In genomic region chr11:102974552-102975280, GRCh38 we compare ENCODE assay signal across 14 cellular contexts. TPM values are rescaled to one million over a fixed set of nuclear protein-coding genes. Genes with fewer than 3 reads are reported as not detected.
DNase-seq lines count a peak whose midpoint lies in the region; ATAC-seq and TF ChIP-seq lines count a peak whose summit lies in the region.
"Had no signal": no experiment of that assay in that cellular context is flagged by ENCODE, and none has a peak within 500 bp of the region (broad histone marks: within the 10 kb centered on the region; RNA-seq: fewer than 3 reads in every experiment).

No MANE protein-coding gene starts in this region.

- no peaks in the 10 kb centered on the region for H3K79me2 ChIP-seq in fibroblast of lung (ENCODE audit: control insufficient read depth, insufficient read depth, low read length)

- DNase-seq in HCEC 1CT (peak; percentile 71), SJSA1 (ENCODE audit: low read depth in 1 of 2, low spot score in 2 of 2) (peak; percentile 43 to 49), fibroblast of lung (ENCODE audit: low read depth in 2 of 2) (peak; percentile 64 to 92), UCSD-AML1 (lab: John Stamatoyannopoulos, UW; ENCODE audit: unreplicated experiment) (no peak), NCI-H1105 treated with DMSO at 0.1 percent for 48 hours (lab: John Stamatoyannopoulos, UW) (no peak)
- DNase-seq in activated naive CD4-positive, alpha-beta T cell treated with anti-CD3 and anti-CD28 coated beads, Interleukin-2, amount 50 U/mL, for 16 hours = no peak
- DNase-seq: activated CD8-positive, alpha-beta T cell treated with anti-CD3 and anti-CD28 coated beads for 36 hours; erythroblast; NCI-H1436; NCI-H524 had no signal

- H4K20me1 ChIP-seq in fibroblast of lung (ENCODE audit: control insufficient read depth, extremely low read depth, insufficient read depth, low read length) = no peaks in the 10 kb centered on the region

- no peak overlapping the region for H3K9ac ChIP-seq in fibroblast of lung (ENCODE audit: insufficient read depth, low read length)
- H3K9ac ChIP-seq in skeletal muscle satellite cell (ENCODE audit: low read depth, low read length) = no peak overlapping the region
- H3K9ac ChIP-seq: neural progenitor cell had no signal

- H3K4me2 ChIP-seq in fibroblast of lung (ENCODE audit: extremely low read depth, insufficient read depth, low read length) (peak overlapping the region; percentile 11), skeletal muscle satellite cell (ENCODE audit: low read length) (peak overlapping the region; percentile 63)
- H3K4me2 ChIP-seq: neural progenitor cell had no signal

- H2AFZ ChIP-seq in fibroblast of lung (ENCODE audit: low read length) = no peak overlapping the region
- H2AFZ ChIP-seq: neural progenitor cell had no signal

- H3K4me3 ChIP-seq in SJSA1 (no peak overlapping the region), fibroblast of lung (replicated peaks in 1 of 4; ENCODE audit: control extremely low read depth in 1 of 4, insufficient read depth in 1 of 4, low read depth in 3 of 4, low read length in 4 of 4) (no peak overlapping the region), skeletal muscle satellite cell (ENCODE audit: low read length) (no peak overlapping the region)
- H3K4me3 ChIP-seq: neural progenitor cell had no signal

- H3K9me3 ChIP-seq in SJSA1 (replicated peaks) = no peaks in the 10 kb centered on the region
- H3K9me3 ChIP-seq in fibroblast of lung (ENCODE audit: control insufficient read depth, insufficient read depth, low read depth, low read length) = no peaks in the 10 kb centered on the region
- no peaks in the 10 kb centered on the region for H3K9me3 ChIP-seq in skeletal muscle satellite cell (replicated peaks; ENCODE audit: low read length)

- TF ChIP-seq CTCF in fibroblast of lung (conservative IDR thresholded peaks at IDR 0.05 in 1 of 2, IDR thresholded peaks at IDR 0.05 in 1 of 2; ENCODE audit: low read depth in 1 of 2, low read length in 2 of 2) = no peak

- H3K27me3 ChIP-seq in SJSA1 (replicated peaks) (no peaks in the 10 kb centered on the region), fibroblast of lung (ENCODE audit: control insufficient read depth, insufficient read depth, low read length) (no peaks in the 10 kb centered on the region), skeletal muscle satellite cell (ENCODE audit: control insufficient read depth, insufficient read depth, low read length) (no peaks in the 10 kb centered on the region)
- H3K27me3 ChIP-seq: neural progenitor cell had no signal

- H3K4me1 ChIP-seq in SJSA1 (replicated peaks) (peaks cover 9% of the 10 kb centered on the region), fibroblast of lung (ENCODE audit: control insufficient read depth, extremely low read depth, insufficient read depth, low read length) (peaks cover 3% of the 10 kb centered on the region), skeletal muscle satellite cell (ENCODE audit: control insufficient read depth, insufficient read depth, low read length) (peaks cover 19% of the 10 kb centered on the region)

- ATAC-seq in HG03025 (IDR thresholded peaks at IDR 0.05; ENCODE audit: low FRiP score, unreplicated experiment) = no peak
- ATAC-seq: activated CD8-positive, alpha-beta T cell treated with anti-CD3 and anti-CD28 coated beads for 36 hours had no signal

- H3K27ac ChIP-seq in SJSA1 (no peak overlapping the region), fibroblast of lung (ENCODE audit: insufficient read depth, low read length) (no peak overlapping the region)
- H3K27ac ChIP-seq: neural progenitor cell had no signal

- H3K36me3 ChIP-seq in SJSA1 = no peaks in the 10 kb centered on the region
- no peaks in the 10 kb centered on the region for H3K36me3 ChIP-seq in fibroblast of lung (ENCODE audit: control insufficient read depth, insufficient read depth, low read length)
- H3K36me3 ChIP-seq in skeletal muscle satellite cell (ENCODE audit: insufficient read depth, low read length) = no peaks in the 10 kb centered on the region
- H3K36me3 ChIP-seq: neural progenitor cell had no signal

RNA-seq across cellular contexts. Expression of gene MMP13, which starts 19.2 kb away (rescaled TPM):
- not detected in 2 replicates for total RNA-seq in SJSA1 (2014; rRNA removed; shearing (Covaris generic))
- total RNA-seq in fibroblast of lung = not detected in 2 replicates
- not detected in 2 replicates for polyA plus RNA-seq in fibroblast of lung
- polyA plus RNA-seq in fibroblast of lung (2012) = not detected in 2 replicates
- polyA minus RNA-seq in fibroblast of lung (ENCODE audit: low replicate concordance) = not detected in 2 replicates
- total RNA-seq in skeletal muscle satellite cell (2012; rRNA removed) = not detected in 2 replicates
- total RNA-seq: activated CD8-positive, alpha-beta T cell treated with anti-CD3 and anti-CD28 coated beads for 36 hours; activated T-helper 2 cell treated with anti-CD3 and anti-CD28 coated beads, Interferon-gamma antibody, Interleukin-2, Interleukin-4, amounts not matched to agents 10 μg/mL and 5 μg/mL and 100 μg/mL, durations not matched to agents 14 hours and 24 hours and 36 hours had no signal

Comparison
In these comparisons a context has a peak if more than half of its experiments do, and no peak if none do; other contexts are left out.
1. DNase-seq: peak in HCEC 1CT (single experiment), SJSA1 (2 of 2) and fibroblast of lung (2 of 2); none in UCSD-AML1 (single experiment), NCI-H1105 treated with DMSO at 0.1 percent for 48 hours (single experiment) and activated naive CD4-positive, alpha-beta T cell treated with anti-CD3 and anti-CD28 coated beads, Interleukin-2, amount 50 U/mL, for 16 hours (single experiment).